In genomic region chr11:9494316-9494715, GRCh38 we compare ENCODE assay signal across 27 cellular contexts.
"Had no signal": no experiment of that assay in that cellular context is flagged by ENCODE, and none has a peak within 500 bp of the region (broad histone marks: within the 10 kb centered on the region; RNA-seq: fewer than 3 reads in every experiment).

No MANE protein-coding gene starts in this region.

- H3K27ac ChIP-seq: stomach, suprapubic skin, testis, thoracic aorta, tibial artery, tibial nerve, transverse colon, upper lobe of left lung, upper lobe of right lung, uterus, vagina had no signal

- H3K27ac Mint-ChIP-seq: stimulated activated memory B cell treated with anti-CD40 and anti-IgM and Interleukin-4, amounts not matched to agents 10 μg/mL and 1 μg/mL and 100 μg/mL, for 72 hours; stimulated activated naive B cell treated with anti-CD40 and anti-IgM and Interleukin-4, amounts not matched to agents 10 μg/mL and 1 μg/mL and 100 μg/mL, for 72 hours; stimulated activated naive CD8-positive, alpha-beta T cell treated with anti-CD3 and anti-CD28 coated beads, Interleukin-15, Interleukin-2, amounts not matched to agents 100 ng/mL and 50 ng/mL, for 24 hours; type B pancreatic cell had no signal

- H3K27me3 Mint-ChIP-seq: stimulated activated memory B cell treated with anti-CD40 and anti-IgM and Interleukin-4, amounts not matched to agents 10 μg/mL and 1 μg/mL and 100 μg/mL, for 72 hours; stimulated activated naive B cell treated with anti-CD40 and anti-IgM and Interleukin-4, amounts not matched to agents 10 μg/mL and 1 μg/mL and 100 μg/mL, for 72 hours; stimulated activated naive CD8-positive, alpha-beta T cell treated with anti-CD3 and anti-CD28 coated beads, Interleukin-15, amount 100 ng/mL, for 72 hours; stimulated activated naive CD8-positive, alpha-beta T cell treated with anti-CD3 and anti-CD28 coated beads, Interleukin-15, Interleukin-2, amounts not matched to agents 100 ng/mL and 50 ng/mL, for 24 hours; type B pancreatic cell had no signal

- H3K4me3 Mint-ChIP-seq: stimulated activated effector memory CD8-positive, alpha-beta T cell treated with anti-CD3 and anti-CD28 coated beads, Interleukin-12 subunit alpha, Interleukin-12 subunit beta, amount 100 ng/mL, for 72 hours; stimulated activated memory B cell treated with anti-CD40 and anti-IgM and Interleukin-4, amounts not matched to agents 10 μg/mL and 1 μg/mL and 100 μg/mL, for 72 hours; stimulated activated naive B cell treated with anti-CD40 and anti-IgM and Interleukin-4, amounts not matched to agents 10 μg/mL and 1 μg/mL and 100 μg/mL, for 72 hours; stimulated activated naive CD8-positive, alpha-beta T cell treated with anti-CD3 and anti-CD28 coated beads, Interleukin-15, amount 100 ng/mL, for 72 hours; stimulated activated naive CD8-positive, alpha-beta T cell treated with anti-CD3 and anti-CD28 coated beads, Interleukin-15, Interleukin-2, amounts not matched to agents 100 ng/mL and 50 ng/mL, for 24 hours; type B pancreatic cell had no signal

- H3K4me3 ChIP-seq: stomach, suprapubic skin, testis, thoracic aorta, tibial artery, tibial nerve, transverse colon, upper lobe of left lung, upper lobe of right lung, uterus, vagina had no signal

- DNase-seq: stimulated activated CD4-positive, alpha-beta T cell treated with anti-CD3 and anti-CD28 coated beads, Interleukin-2, amount 100 ng/mL, for 48 hours; stimulated activated CD4-positive, alpha-beta T cell treated with anti-CD3 and anti-CD28 coated beads, Interleukin-4, amount 100 ng/mL, for 1 hour; stimulated activated CD4-positive, alpha-beta T cell treated with anti-CD3 and anti-CD28 coated beads, Interleukin-4, amount 100 ng/mL, for 24 hours; stimulated activated CD4-positive, alpha-beta T cell treated with anti-CD3 and anti-CD28 coated beads, Interleukin-4, amount 100 ng/mL, for 4 hours; stimulated activated CD8-positive, alpha-beta memory T cell treated with anti-CD3 and anti-CD28 coated beads, Interleukin-4, amount 100 ng/mL, for 48 hours; stimulated activated naive B cell treated with anti-CD40 and anti-IgM and Interleukin-4, amounts not matched to agents 10 μg/mL and 1 μg/mL and 100 μg/mL, for 72 hours; stimulated activated naive CD4-positive, alpha-beta T cell; stimulated activated naive CD4-positive, alpha-beta T cell treated with Interleukin-2 at 50 U/mL for 16 hours; stimulated activated naive CD8-positive, alpha-beta T cell treated with anti-CD3 and anti-CD28 coated beads, Interleukin-15, amount 100 ng/mL, for 72 hours; stimulated activated naive CD8-positive, alpha-beta T cell treated with anti-CD3 and anti-CD28 coated beads, Interleukin-15, Interleukin-2, amounts not matched to agents 100 U/mL and 50 U/mL, for 24 hours; stomach; substantia nigra; testis; tibial artery; transverse colon; trophoblast cell; upper lobe of left lung; upper lobe of right lung; uterus had no signal

- H3K27me3 ChIP-seq: stomach, suprapubic skin, testis, tibial artery, tibial nerve, transverse colon, upper lobe of left lung, upper lobe of right lung, uterus, vagina had no signal

- H3K4me1 Mint-ChIP-seq: stimulated activated effector memory CD8-positive, alpha-beta T cell treated with anti-CD3 and anti-CD28 coated beads, Interleukin-12 subunit alpha, Interleukin-12 subunit beta, amount 100 ng/mL, for 72 hours; stimulated activated memory B cell treated with anti-CD40 and anti-IgM and Interleukin-4, amounts not matched to agents 10 μg/mL and 1 μg/mL and 100 μg/mL, for 72 hours; stimulated activated naive B cell treated with anti-CD40 and anti-IgM and Interleukin-4, amounts not matched to agents 10 μg/mL and 1 μg/mL and 100 μg/mL, for 72 hours; stimulated activated naive CD8-positive, alpha-beta T cell treated with anti-CD3 and anti-CD28 coated beads, Interleukin-15, amount 100 ng/mL, for 72 hours had no signal

- H3K9me3 Mint-ChIP-seq: stimulated activated effector memory CD8-positive, alpha-beta T cell treated with anti-CD3 and anti-CD28 coated beads, Interleukin-12 subunit alpha, Interleukin-12 subunit beta, amount 100 ng/mL, for 72 hours; stimulated activated memory B cell treated with anti-CD40 and anti-IgM and Interleukin-4, amounts not matched to agents 10 μg/mL and 1 μg/mL and 100 μg/mL, for 72 hours; stimulated activated naive B cell treated with anti-CD40 and anti-IgM and Interleukin-4, amounts not matched to agents 10 μg/mL and 1 μg/mL and 100 μg/mL, for 72 hours; stimulated activated naive CD8-positive, alpha-beta T cell treated with anti-CD3 and anti-CD28 coated beads, Interleukin-15, amount 100 ng/mL, for 72 hours; stimulated activated naive CD8-positive, alpha-beta T cell treated with anti-CD3 and anti-CD28 coated beads, Interleukin-15, Interleukin-2, amounts not matched to agents 100 ng/mL and 50 ng/mL, for 24 hours; type B pancreatic cell had no signal

- H3K36me3 ChIP-seq: uterus had no signal

- H3K9me3 ChIP-seq: stomach, suprapubic skin, testis, thoracic aorta, tibial artery, tibial nerve, transverse colon, upper lobe of left lung, upper lobe of right lung, uterus, vagina had no signal

- ATAC-seq: stimulated activated effector memory CD8-positive, alpha-beta T cell treated with anti-CD3 and anti-CD28 coated beads, Interleukin-12 subunit alpha, Interleukin-12 subunit beta, amount 100 ng/mL, for 72 hours; stimulated activated memory B cell treated with anti-CD40 and anti-IgM and Interleukin-4, amounts not matched to agents 10 μg/mL and 1 μg/mL and 100 μg/mL, for 72 hours; stimulated activated naive B cell treated with anti-CD40 and anti-IgM and Interleukin-4, amounts not matched to agents 10 μg/mL and 1 μg/mL and 100 μg/mL, for 72 hours; stimulated activated naive CD8-positive, alpha-beta T cell treated with anti-CD3 and anti-CD28 coated beads, Interleukin-15, amount 100 ng/mL, for 72 hours; stimulated activated naive CD8-positive, alpha-beta T cell treated with anti-CD3 and anti-CD28 coated beads, Interleukin-15, Interleukin-2, amounts not matched to agents 100 U/mL and 50 U/mL, for 24 hours; upper lobe of right lung had no signal

- H3K4me1 ChIP-seq: suprapubic skin, testis, tibial nerve, transverse colon, upper lobe of left lung, upper lobe of right lung, uterus, vagina had no signal
